25 cellular contexts compared by ENCODE assay signal in genomic region chr6:133595076-133595868, GRCh38.
DNase-seq lines count a peak whose midpoint lies in the region; ATAC-seq and TF ChIP-seq lines count a peak whose summit lies in the region.
"Had no signal": no experiment of that assay in that cellular context is flagged by ENCODE, and none has a peak within 500 bp of the region (broad histone marks: within the 10 kb centered on the region; RNA-seq: fewer than 3 reads in every experiment).

No MANE protein-coding gene starts in this region.

- no peak overlapping the region for H3K27ac Mint-ChIP-seq in nephron progenitor cell
- H3K27ac Mint-ChIP-seq: CD4-positive, alpha-beta T cell; memory B cell; natural killer cell treated with Interleukin-12 subunit alpha and Interleukin-12 subunit beta and Interleukin-15 and Interleukin-18, amount 100 ng/mL, for 72 hours had no signal

- no peaks in the 10 kb centered on the region for H3K36me3 Mint-ChIP-seq in nephron progenitor cell (ENCODE audit: low read depth)
- H3K36me3 Mint-ChIP-seq: memory B cell; natural killer cell treated with Interleukin-12 subunit alpha and Interleukin-12 subunit beta and Interleukin-15 and Interleukin-18, amount 100 ng/mL, for 72 hours had no signal

- H3K4me1 Mint-ChIP-seq in nephron progenitor cell, result peaks cover 25% of the 10 kb centered on the region
- H3K4me1 Mint-ChIP-seq: central memory CD8-positive, alpha-beta T cell; memory B cell had no signal

- ATAC-seq in GM18907 (IDR thresholded peaks at IDR 0.05; ENCODE audit: unreplicated experiment) (no peak), GM21619 (IDR thresholded peaks at IDR 0.05; ENCODE audit: unreplicated experiment) (no peak)
- ATAC-seq: natural killer cell treated with Interleukin-12 subunit alpha and Interleukin-12 subunit beta and Interleukin-15 and Interleukin-18, amount 100 ng/mL, for 72 hours; upper lobe of right lung had no signal

- H3K4me3 Mint-ChIP-seq in nephron progenitor cell, result no peak overlapping the region
- H3K4me3 Mint-ChIP-seq: CD4-positive, alpha-beta T cell; central memory CD8-positive, alpha-beta T cell; memory B cell; natural killer cell treated with Interleukin-12 subunit alpha and Interleukin-12 subunit beta and Interleukin-15 and Interleukin-18, amount 100 ng/mL, for 72 hours had no signal

- DNase-seq in AG10803 (ENCODE audit: low read depth) (peak; percentile 82), HT-29 (ENCODE audit: low spot score) (peak; percentile 12), fibroblast of gingiva (ENCODE audit: low read depth) (peak; percentile 49), nephron progenitor cell (peak; percentile 3), NCI-H2171 treated with DMSO at 0.1 percent for 48 hours (lab: John Stamatoyannopoulos, UW) (no peak), DMS153 treated with DMSO at 0.1 percent for 48 hours (lab: John Stamatoyannopoulos, UW; ENCODE audit: unreplicated experiment) (no peak)
- DNase-seq: ACHN; activated CD4-positive, alpha-beta T cell treated with anti-CD3 and anti-CD28 coated beads, Interleukin-2, amount 50 U/mL, for 4 hours; activated T-cell treated with anti-CD3 and anti-CD28 coated beads for 4 hours; anterior cingulate cortex; CD4-positive, alpha-beta T cell; DMS79 treated with DMSO at 0.1 percent for 48 hours; hypothalamus; NCI-H146; Peyer's patch; small intestine; stimulated activated CD4-positive, alpha-beta T cell treated with anti-CD3 and anti-CD28 coated beads, Interleukin-2, amount 100 ng/mL, for 48 hours; stomach; upper lobe of right lung had no signal

- no peaks in the 10 kb centered on the region for H3K9me3 Mint-ChIP-seq in nephron progenitor cell
- H3K9me3 Mint-ChIP-seq: CD4-positive, alpha-beta T cell; central memory CD8-positive, alpha-beta T cell; memory B cell had no signal

- TF ChIP-seq CTCF in AG10803 (conservative IDR thresholded peaks at IDR 0.05; ENCODE audit: low read length), result no peak
- no peak for TF ChIP-seq CTCF in nephron progenitor cell (IDR thresholded peaks at IDR 0.05)

- H3K27me3 Mint-ChIP-seq in nephron progenitor cell (ENCODE audit: low read depth, poor library complexity), result no peaks in the 10 kb centered on the region
- H3K27me3 Mint-ChIP-seq: CD4-positive, alpha-beta T cell; central memory CD8-positive, alpha-beta T cell; memory B cell had no signal

- H3K4me3 ChIP-seq in AG10803 (ENCODE audit: low read length), result no peak overlapping the region
- H3K4me3 ChIP-seq: esophagus muscularis mucosa, Peyer's patch, stomach, upper lobe of right lung had no signal

Comparison
In these comparisons a context has a peak if more than half of its experiments do, and no peak if none do; other contexts are left out.
1. DNase-seq: peak in AG10803 (single experiment), HT-29 (single experiment), fibroblast of gingiva (single experiment) and nephron progenitor cell (single experiment); none in NCI-H2171 treated with DMSO at 0.1 percent for 48 hours (single experiment) and DMS153 treated with DMSO at 0.1 percent for 48 hours (single experiment).